ENCODE assay signal across 18 cellular contexts in genomic region chr9:92989561-92989960, GRCh38. TPM values are rescaled to one million over a fixed set of nuclear protein-coding genes. Genes with fewer than 3 reads are reported as not detected.
A peak's percentile ranks its signal among the peaks of the same experiment; 100 is the strongest.
DNase-seq lines count a peak whose midpoint lies in the region; ATAC-seq, FAIRE-seq and TF ChIP-seq lines count a peak whose summit lies in the region.
"Had no signal": no experiment of that assay in that cellular context is flagged by ENCODE, and none has a peak within 500 bp of the region (broad histone marks: within the 10 kb centered on the region; RNA-seq: fewer than 3 reads in every experiment).

No MANE protein-coding gene starts in this region.

- H4K20me1 ChIP-seq in neural progenitor cell (ENCODE audit: low read depth) = no peaks in the 10 kb centered on the region

- H2AFZ ChIP-seq in neural progenitor cell (replicated peaks) = no peak overlapping the region

- H3K27ac Mint-ChIP-seq in activated CD8-positive, alpha-beta memory T cell treated with anti-CD3 and anti-CD28 coated beads, Interleukin-2, amount 10 ng/mL, durations not matched to agents 7 days and 5 days = peak overlapping the region; percentile 27
- peak overlapping the region; percentile 61 for H3K27ac Mint-ChIP-seq in activated T-helper 1 cell treated with anti-CD3 and anti-CD28 coated beads, Interleukin-12 subunit alpha, Interleukin-12 subunit beta, Interleukin-2, Interleukin-4 antibody, amounts not matched to agents 30 ng/mL and 10 ng/mL and 1 ng/mL, durations not matched to agents 14 hours and 24 hours and 36 hours
- H3K27ac Mint-ChIP-seq in neural progenitor cell = no peak overlapping the region

- H3K36me3 ChIP-seq in neural progenitor cell = no peaks in the 10 kb centered on the region
- H3K36me3 ChIP-seq: HAP-1, stomach had no signal

- no peak overlapping the region for H3K4me3 Mint-ChIP-seq in activated CD8-positive, alpha-beta memory T cell treated with anti-CD3 and anti-CD28 coated beads, Interleukin-2, amount 10 ng/mL, durations not matched to agents 7 days and 5 days
- H3K4me3 Mint-ChIP-seq in activated T-helper 1 cell treated with anti-CD3 and anti-CD28 coated beads, Interleukin-12 subunit alpha, Interleukin-12 subunit beta, Interleukin-2, Interleukin-4 antibody, amounts not matched to agents 30 ng/mL and 10 ng/mL and 1 ng/mL, durations not matched to agents 14 hours and 24 hours and 36 hours = peak overlapping the region; percentile 10
- no peak overlapping the region for H3K4me3 Mint-ChIP-seq in neural progenitor cell

- peaks cover 84% of the 10 kb centered on the region for H3K36me3 Mint-ChIP-seq in activated CD8-positive, alpha-beta memory T cell treated with anti-CD3 and anti-CD28 coated beads, Interleukin-2, amount 10 ng/mL, durations not matched to agents 7 days and 5 days
- H3K36me3 Mint-ChIP-seq in activated T-helper 1 cell treated with anti-CD3 and anti-CD28 coated beads, Interleukin-12 subunit alpha, Interleukin-12 subunit beta, Interleukin-2, Interleukin-4 antibody, amounts not matched to agents 30 ng/mL and 10 ng/mL and 1 ng/mL, durations not matched to agents 14 hours and 24 hours and 36 hours (ENCODE audit: low read depth) = peaks cover 70% of the 10 kb centered on the region
- peaks cover 2% of the 10 kb centered on the region for H3K36me3 Mint-ChIP-seq in neural progenitor cell

- peaks cover 5% of the 10 kb centered on the region for H3K9me3 Mint-ChIP-seq in activated CD8-positive, alpha-beta memory T cell treated with anti-CD3 and anti-CD28 coated beads, Interleukin-2, amount 10 ng/mL, durations not matched to agents 7 days and 5 days (ENCODE audit: low read depth)
- H3K9me3 Mint-ChIP-seq in activated T-helper 1 cell treated with anti-CD3 and anti-CD28 coated beads, Interleukin-12 subunit alpha, Interleukin-12 subunit beta, Interleukin-2, Interleukin-4 antibody, amounts not matched to agents 30 ng/mL and 10 ng/mL and 1 ng/mL, durations not matched to agents 14 hours and 24 hours and 36 hours = peaks cover 34% of the 10 kb centered on the region
- H3K9me3 Mint-ChIP-seq in neural progenitor cell = peaks cover 42% of the 10 kb centered on the region

- DNase-seq in activated CD8-positive, alpha-beta memory T cell treated with anti-CD3 and anti-CD28 coated beads, Interleukin-2, amount 10 ng/mL, durations not matched to agents 7 days and 5 days = no peak
- DNase-seq in activated CD8-positive, alpha-beta memory T cell treated with anti-CD3 and anti-CD28 coated beads, Interleukin-2, amount 50 U/mL, for 4 hours = no peak
- DNase-seq in NCI-H1417 (lab: John Stamatoyannopoulos, UW) (peak in 2 of 3 experiments; percentile 57 to 86), neural progenitor cell (ENCODE audit: low spot score) (peak; percentile 49), posterior vena cava (ENCODE audit: low spot score) (no peak), HTR-8/SVneo (ENCODE audit: insufficient read length, low spot score) (no peak), COLO668 (lab: John Stamatoyannopoulos, UW; ENCODE audit: unreplicated experiment) (no peak)
- no peak for DNase-seq in activated T-helper 1 cell treated with anti-CD3 and anti-CD28 coated beads, Interleukin-12 subunit alpha, Interleukin-12 subunit beta, Interleukin-2, Interleukin-4 antibody, amounts not matched to agents 30 ng/mL and 10 ng/mL and 1 ng/mL, durations not matched to agents 14 hours and 24 hours and 36 hours (ENCODE audit: low spot score)
- DNase-seq: activated CD4-positive, alpha-beta T cell treated with anti-CD3 and anti-CD28 coated beads for 48 hours; amniotic stem cell; cortex of kidney; NCI-H1092; stimulated activated CD4-positive, alpha-beta T cell treated with anti-CD3 and anti-CD28 coated beads, Interleukin-4, amount 100 ng/mL, for 24 hours; stomach had no signal

- peak overlapping the region; percentile 5 for H3K4me2 ChIP-seq in neural progenitor cell

- no peak for ATAC-seq in activated CD8-positive, alpha-beta memory T cell treated with anti-CD3 and anti-CD28 coated beads, Interleukin-2, amount 10 ng/mL, durations not matched to agents 7 days and 5 days
- ATAC-seq: SK-N-SH treated with all-trans-retinoic acid at 6 μM for 48 hours had no signal

- H3K4me1 Mint-ChIP-seq in activated CD8-positive, alpha-beta memory T cell treated with anti-CD3 and anti-CD28 coated beads, Interleukin-2, amount 10 ng/mL, durations not matched to agents 7 days and 5 days = peaks cover 65% of the 10 kb centered on the region
- H3K4me1 Mint-ChIP-seq in activated T-helper 1 cell treated with anti-CD3 and anti-CD28 coated beads, Interleukin-12 subunit alpha, Interleukin-12 subunit beta, Interleukin-2, Interleukin-4 antibody, amounts not matched to agents 30 ng/mL and 10 ng/mL and 1 ng/mL, durations not matched to agents 14 hours and 24 hours and 36 hours (ENCODE audit: low read depth) = peaks cover 80% of the 10 kb centered on the region
- H3K4me1 Mint-ChIP-seq in neural progenitor cell = peaks cover 8% of the 10 kb centered on the region

- peaks cover 21% of the 10 kb centered on the region for H3K4me1 ChIP-seq in neural progenitor cell

- peaks cover 4% of the 10 kb centered on the region for H3K9me3 ChIP-seq in neural progenitor cell (ENCODE audit: low read depth)

- CTCF ChIA-PET in activated CD8-positive, alpha-beta memory T cell treated with anti-CD3 and anti-CD28 coated beads, Interleukin-2, amount 10 ng/mL, durations not matched to agents 7 days and 5 days (lab: Charles Lee) = interaction anchor here (0.7 to 1.5 kb wide), 4 partner anchors 9 to 119 kb away, joined by 3 to 6 read pairs (median 4); no protein-coding TSS in a partner anchor

- intact Hi-C loops in activated T-helper 1 cell treated with anti-CD3 and anti-CD28 coated beads, Interleukin-12 subunit alpha, Interleukin-12 subunit beta, Interleukin-2, Interleukin-4 antibody, amounts not matched to agents 30 ng/mL and 10 ng/mL and 1 ng/mL, durations not matched to agents 14 hours and 24 hours and 36 hours (cut with micrococcal nuclease) = loop anchor here (2.0 kb wide), 1 partner anchor 13 kb away; no protein-coding TSS in a partner anchor
- intact Hi-C loops in posterior vena cava (cut with DNase I) = no loop called here

- no peaks in the 10 kb centered on the region for H3K27me3 Mint-ChIP-seq in activated CD8-positive, alpha-beta memory T cell treated with anti-CD3 and anti-CD28 coated beads, Interleukin-2, amount 10 ng/mL, durations not matched to agents 7 days and 5 days
- no peaks in the 10 kb centered on the region for H3K27me3 Mint-ChIP-seq in activated T-helper 1 cell treated with anti-CD3 and anti-CD28 coated beads, Interleukin-12 subunit alpha, Interleukin-12 subunit beta, Interleukin-2, Interleukin-4 antibody, amounts not matched to agents 30 ng/mL and 10 ng/mL and 1 ng/mL, durations not matched to agents 14 hours and 24 hours and 36 hours (ENCODE audit: insufficient read depth)
- H3K27me3 Mint-ChIP-seq in neural progenitor cell (ENCODE audit: insufficient read depth, low read depth) = peaks cover 2% of the 10 kb centered on the region

- no peak overlapping the region for H3K4me3 ChIP-seq in neural progenitor cell
- H3K4me3 ChIP-seq: HAP-1, stomach had no signal

- H3K79me2 ChIP-seq in neural progenitor cell (ENCODE audit: low read depth) = no peaks in the 10 kb centered on the region

- peaks cover 32% of the 10 kb centered on the region for H3F3A ChIP-seq in neural progenitor cell (ENCODE audit: low read depth)

- TF ChIP-seq CTCF in neural progenitor cell (IDR thresholded peaks at IDR 0.05) = no peak

- FAIRE-seq in HTR-8/SVneo (lab: Jason Lieb, UNC) = no peak
- FAIRE-seq: islet of Langerhans had no signal

- no peak overlapping the region for H3K27ac ChIP-seq in neural progenitor cell
- H3K27ac ChIP-seq: stomach had no signal

- H3K27me3 ChIP-seq in neural progenitor cell = no peaks in the 10 kb centered on the region
- H3K27me3 ChIP-seq: stomach had no signal

- no peak overlapping the region for H3K9ac ChIP-seq in neural progenitor cell

RNA-seq across cellular contexts. Expression of gene FGD3, which starts 42.2 kb away (rescaled TPM):
- total RNA-seq in activated CD8-positive, alpha-beta memory T cell treated with anti-CD3 and anti-CD28 coated beads, Interleukin-2, amount 10 ng/mL, durations not matched to agents 7 days and 5 days = 10 to 100 TPM; 72.1 to 91.2 TPM
- total RNA-seq in activated T-helper 1 cell treated with anti-CD3 and anti-CD28 coated beads, Interleukin-12 subunit alpha, Interleukin-12 subunit beta, Interleukin-2, Interleukin-4 antibody, amounts not matched to agents 30 ng/mL and 10 ng/mL and 1 ng/mL, durations not matched to agents 14 hours and 24 hours and 36 hours = 43.9 and 44.0 TPM in 2 replicates
- total RNA-seq in neural progenitor cell (ENCODE audit: low replicate concordance) = 0.56 and 0.68 TPM in 2 replicates
- total RNA-seq in posterior vena cava = 1 to 10 TPM; 6.3 to 7.5 TPM
- total RNA-seq: pulmonary artery endothelial cell had no signal

Comparison
In these comparisons a context has a peak if more than half of its experiments do, and no peak if none do; other contexts are left out.
1. DNase-seq: peak in NCI-H1417 (2 of 3) and neural progenitor cell (single experiment); none in activated CD8-positive, alpha-beta memory T cell treated with anti-CD3 and anti-CD28 coated beads, Interleukin-2, amount 10 ng/mL, durations not matched to agents 7 days and 5 days (single experiment), activated CD8-positive, alpha-beta memory T cell treated with anti-CD3 and anti-CD28 coated beads, Interleukin-2, amount 50 U/mL, for 4 hours (single experiment), activated T-helper 1 cell treated with anti-CD3 and anti-CD28 coated beads, Interleukin-12 subunit alpha, Interleukin-12 subunit beta, Interleukin-2, Interleukin-4 antibody, amounts not matched to agents 30 ng/mL and 10 ng/mL and 1 ng/mL, durations not matched to agents 14 hours and 24 hours and 36 hours (single experiment), posterior vena cava (single experiment), HTR-8/SVneo (single experiment) and COLO668 (single experiment).